10 cellular contexts compared by ENCODE assay signal in the genomic region with DNA sequence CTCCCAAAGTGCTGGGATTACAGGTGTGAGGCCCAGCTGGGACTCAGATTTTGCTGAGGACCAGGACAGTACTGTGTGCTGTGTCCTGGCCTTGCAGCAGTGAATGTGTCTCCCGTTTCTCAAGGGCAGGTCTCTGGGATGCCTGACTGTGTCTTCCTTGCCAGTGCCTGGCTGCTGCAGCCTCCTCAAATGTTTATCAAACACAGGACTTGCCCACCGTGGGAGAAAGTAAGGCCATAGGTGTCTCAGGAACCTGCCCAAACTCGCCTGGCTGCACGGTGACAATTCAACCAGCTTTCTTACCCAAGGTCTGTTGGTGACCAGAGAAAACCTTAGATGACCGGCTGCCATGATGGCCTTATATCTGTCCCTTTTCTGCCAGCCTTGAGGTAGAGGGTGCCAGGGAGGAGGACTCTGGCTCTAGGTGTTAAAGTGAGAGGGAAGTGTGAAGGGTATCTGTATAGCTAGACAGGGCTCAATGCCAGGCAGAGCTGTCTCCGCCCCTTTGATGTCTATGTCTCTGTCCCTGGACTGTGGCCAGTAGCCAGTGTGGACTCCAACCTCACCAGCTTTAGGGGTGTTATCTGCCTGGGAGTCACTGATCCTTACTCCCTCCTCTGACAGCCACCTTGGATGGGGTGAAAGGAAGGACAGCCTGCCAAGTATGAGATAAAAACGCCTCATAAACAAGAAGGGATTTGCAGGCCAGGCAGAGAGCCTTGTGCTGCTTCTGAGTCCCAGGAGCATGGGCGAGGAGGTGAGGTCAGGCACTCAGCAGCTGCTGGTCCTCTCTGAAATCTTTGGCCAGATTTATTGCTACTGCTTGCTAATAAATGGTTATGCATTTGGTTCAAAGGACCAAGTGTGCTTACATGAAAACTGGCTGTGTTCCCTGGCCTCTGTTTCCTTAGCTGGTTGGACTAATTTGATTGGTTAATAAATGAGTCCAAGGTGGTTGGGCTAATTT. TPM values are rescaled to one million over a fixed set of nuclear protein-coding genes. Genes with fewer than 3 reads are reported as not detected.
DNase-seq lines count a peak whose midpoint lies in the region; ATAC-seq and TF ChIP-seq lines count a peak whose summit lies in the region.
"Had no signal": no experiment of that assay in that cellular context is flagged by ENCODE, and none has a peak within 500 bp of the region (broad histone marks: within the 10 kb centered on the region; RNA-seq: fewer than 3 reads in every experiment).

No MANE protein-coding gene starts in this region.

- no peak overlapping the region for H2BK120ac ChIP-seq in trophoblast cell (ENCODE audit: insufficient read depth, low read length, poor library complexity)

- H3K79me2 ChIP-seq in OCI-LY7 (ENCODE audit: insufficient read depth, low read depth, low read length): no peaks in the 10 kb centered on the region
- no peaks in the 10 kb centered on the region for H3K79me2 ChIP-seq in trophoblast cell (ENCODE audit: control insufficient read depth, insufficient read depth, low read length, poor library complexity)

- POLR2A ChIA-PET in MCF 10A (lab: Yijun Ruan, JAX): interaction anchor here (0.7 to 26.0 kb wide), 4 partner anchors 15 to 1187 kb away, joined by 3 to 1077 read pairs (median 4); a partner anchor contains a TSS
- POLR2A ChIA-PET in OCI-LY7 (lab: Charles Lee): interaction anchor here (0.7 kb wide), 1 partner anchor 8 kb away, joined by 3 read pairs; no protein-coding TSS in a partner anchor

- no peaks in the 10 kb centered on the region for H3K9me2 ChIP-seq in OCI-LY7 (ENCODE audit: insufficient read depth, low read length)

- no peaks in the 10 kb centered on the region for H3K27me3 Mint-ChIP-seq in MCF 10A (ENCODE audit: insufficient read depth, unreplicated experiment)

- H3K27me3 ChIP-seq in trophoblast cell (ENCODE audit: insufficient read depth, low read length): no peaks in the 10 kb centered on the region

- H3K4me1 ChIP-seq in OCI-LY7 (ENCODE audit: insufficient read depth, low read length, poor library complexity, severe bottlenecking): no peaks in the 10 kb centered on the region
- peaks cover 0 to 7% of the 10 kb centered on the region in 2 experiments for H3K4me1 ChIP-seq in trophoblast cell (ENCODE audit: control insufficient read depth in 1 of 2, insufficient read depth in 2 of 2, low read length in 2 of 2)

- intact Hi-C loops in MCF 10A (cut with micrococcal nuclease): no loop called here
- intact Hi-C loops in OCI-LY7 (cut with micrococcal nuclease; ENCODE audit: unreplicated experiment): no loop called here

- TF ChIP-seq CTCF in MCF 10A (IDR thresholded peaks at IDR 0.05; ENCODE audit: unreplicated experiment) (no peak), OCI-LY7 (conservative IDR thresholded peaks at IDR 0.05; ENCODE audit: low read length) (no peak)

- peaks cover 65% of the 10 kb centered on the region for H3K36me3 Mint-ChIP-seq in MCF 10A (ENCODE audit: insufficient read depth, unreplicated experiment)

- no peak overlapping the region for H3K4me3 Mint-ChIP-seq in MCF 10A (ENCODE audit: unreplicated experiment)

- no peaks in the 10 kb centered on the region for H3K79me1 ChIP-seq in trophoblast cell (ENCODE audit: low read length)

- no peaks in the 10 kb centered on the region for H3K36me3 ChIP-seq in OCI-LY7 (ENCODE audit: insufficient read depth, low read length)
- no peaks in the 10 kb centered on the region for H3K36me3 ChIP-seq in trophoblast cell (ENCODE audit: control insufficient read depth in 1 of 2, insufficient read depth in 2 of 2, low read length in 2 of 2)

- ATAC-seq in GM18873 (IDR thresholded peaks at IDR 0.05; ENCODE audit: low FRiP score, unreplicated experiment): no peak

- no peak overlapping the region for H2BK5ac ChIP-seq in trophoblast cell (ENCODE audit: low read depth, low read length, poor library complexity)

- H3K9me3 ChIP-seq in OCI-LY7 (ENCODE audit: low read length) (no peaks in the 10 kb centered on the region), trophoblast cell (ENCODE audit: insufficient read depth, low read depth, low read length) (peaks cover 4% of the 10 kb centered on the region)

- H3K18ac ChIP-seq in trophoblast cell (ENCODE audit: low read length): no peak overlapping the region

- H3K4me2 ChIP-seq in OCI-LY7 (ENCODE audit: low read length) (no peak overlapping the region), trophoblast cell (ENCODE audit: low read length) (no peak overlapping the region)

- H2BK12ac ChIP-seq in trophoblast cell (ENCODE audit: low read length): no peak overlapping the region

- no CpG with 5 or more reads among the region's 8 CpGs for WGBS in trophoblast cell (ENCODE audit: extremely low coverage, insufficient coverage, insufficient read length)

- H3K27ac Mint-ChIP-seq in MCF 10A (ENCODE audit: low read depth, unreplicated experiment): peak overlapping the region; percentile 55

- no peak overlapping the region for H3K4me3 ChIP-seq in skin epidermis
- H3K4me3 ChIP-seq in OCI-LY7 (ENCODE audit: low read depth, low read length, poor library complexity, severe bottlenecking): no peak overlapping the region
- H3K4me3 ChIP-seq in trophoblast cell (ENCODE audit: low read depth, low read length): no peak overlapping the region

- no peak overlapping the region for H4K12ac ChIP-seq in trophoblast cell (ENCODE audit: low read depth, low read length)

- no peak overlapping the region for H3K4ac ChIP-seq in trophoblast cell (ENCODE audit: low read depth, low read length)

- CTCF ChIA-PET in MCF 10A (lab: Yijun Ruan, JAX) (interaction anchor here (0.5 to 3.1 kb wide), 6 partner anchors 8 to 238 kb away, joined by 3 to 8 read pairs (median 5); a partner anchor contains a TSS), OCI-LY7 (lab: Charles Lee; ENCODE audit: unreplicated experiment) (no interaction called here)

- H3K4me1 Mint-ChIP-seq in MCF 10A (ENCODE audit: insufficient read depth, unreplicated experiment): peaks cover 70% of the 10 kb centered on the region

- no peaks in the 10 kb centered on the region for H4K20me1 ChIP-seq in OCI-LY7 (ENCODE audit: insufficient read depth, low read length)

- BruUV-seq in MCF 10A (replicated peaks; lab: Mats Ljungman, UMichigan) (no TSS peak), OCI-LY7 (replicated peaks; lab: Mats Ljungman, UMichigan) (no TSS peak)

- no peak overlapping the region for H2AK5ac ChIP-seq in trophoblast cell (ENCODE audit: low read length)

- no peak overlapping the region for H4K8ac ChIP-seq in trophoblast cell (ENCODE audit: low read depth, low read length)

- peak overlapping the region in 11 of 21 experiments; percentile 0 to 79 (median 35) for H3K27ac ChIP-seq in skin epidermis
- no peak overlapping the region for H3K27ac ChIP-seq in OCI-LY7 (ENCODE audit: low read depth, low read length, poor library complexity, severe bottlenecking)
- H3K27ac ChIP-seq in trophoblast cell (ENCODE audit: low read depth, low read length): no peak overlapping the region

- H2AFZ ChIP-seq in OCI-LY7 (ENCODE audit: low read length) (no peak overlapping the region), trophoblast cell (ENCODE audit: insufficient read depth, low read length, poor library complexity) (no peak overlapping the region)

- DNase-seq in NCI-H1092 treated with DMSO at 0.1 percent for 48 hours (lab: John Stamatoyannopoulos, UW) (peak; percentile 58), MCF 10A (ENCODE audit: unreplicated experiment) (peak; percentile 63), kidney tubule cell (ENCODE audit: low spot score) (peak; percentile 44), NCI-H2171 treated with DMSO at 0.1 percent for 48 hours (lab: John Stamatoyannopoulos, UW) (no peak), OCI-LY7 (ENCODE audit: low spot score) (no peak), trophoblast cell (no peak)
- DNase-seq: GF-D8; stimulated activated CD4-positive, alpha-beta T cell treated with anti-CD3 and anti-CD28 coated beads, Interleukin-15, amount 100 ng/mL, for 24 hours had no signal

- no peak overlapping the region for H3K14ac ChIP-seq in trophoblast cell (ENCODE audit: low read length)

- H3K9ac ChIP-seq in trophoblast cell (ENCODE audit: low read length): no peak overlapping the region

- H3K9me3 Mint-ChIP-seq in MCF 10A (ENCODE audit: unreplicated experiment): no peaks in the 10 kb centered on the region

- no peak overlapping the region for H4K91ac ChIP-seq in trophoblast cell (ENCODE audit: low read depth, low read length)

- H3K23ac ChIP-seq in trophoblast cell (ENCODE audit: low read length): no peak overlapping the region

RNA-seq across cellular contexts. Expression of a gene that starts 22.3 kb away (rescaled TPM):
- 22.8 and 41.0 TPM in 2 replicates for total RNA-seq in MCF 10A (2022)
- not detected in 2 replicates for total RNA-seq in OCI-LY7 (2014; rRNA removed; shearing (Covaris generic))
- not detected in 2 replicates for total RNA-seq in OCI-LY7 (2022)
- 0.29 and 0.42 TPM in 2 replicates for polyA plus RNA-seq in trophoblast cell (2013)

Comparison
In these comparisons a context has a peak if more than half of its experiments do, and no peak if none do; other contexts are left out.
1. DNase-seq: peak in NCI-H1092 treated with DMSO at 0.1 percent for 48 hours (single experiment), MCF 10A (single experiment) and kidney tubule cell (single experiment); none in NCI-H2171 treated with DMSO at 0.1 percent for 48 hours (single experiment), OCI-LY7 (single experiment) and trophoblast cell (0 of 2).
2. H3K27ac ChIP-seq: peak in skin epidermis (11 of 21); none in OCI-LY7 (single experiment) and trophoblast cell (single experiment).
3. RNA of a gene that starts 22.3 kb away (total RNA-seq): 22.8 to 41.0 TPM in MCF 10A; not detected in OCI-LY7; every median in the first group is over 10 times any median in the second.